8 cellular contexts compared by ENCODE assay signal in genomic region chr12:2890001-2890387, GRCh38. TPM values are rescaled to one million over a fixed set of nuclear protein-coding genes. Genes with fewer than 3 reads are reported as not detected.
DNase-seq lines count a peak whose midpoint lies in the region; ATAC-seq and TF ChIP-seq lines count a peak whose summit lies in the region.

No MANE protein-coding gene starts in this region.

- H4K20me1 ChIP-seq in DOHH2 (ENCODE audit: control insufficient read depth, insufficient read depth, low read depth, low read length), result no peaks in the 10 kb centered on the region

- H3K27ac ChIP-seq in DOHH2 (ENCODE audit: low read depth, low read length) (peak overlapping the region; percentile 51), RWPE2 (ENCODE audit: poor library complexity, severe bottlenecking) (peak overlapping the region; percentile 60)

- DNase-seq in RWPE2 (ENCODE audit: low spot score), result no peak
- DNase-seq in posterior vena cava (ENCODE audit: low spot score), result peak; percentile 49
- DNase-seq in DMS79 (lab: John Stamatoyannopoulos, UW), result no peak
- DNase-seq in hypothalamus (lab: John Stamatoyannopoulos, UW), result no peak

- H3K4me1 ChIP-seq in DOHH2 (ENCODE audit: control insufficient read depth, low read length) (peaks cover 21% of the 10 kb centered on the region), RWPE2 (ENCODE audit: insufficient read depth, poor library complexity, severe bottlenecking) (peaks cover 7% of the 10 kb centered on the region)

- intact Hi-C loops in posterior vena cava (cut with DNase I), result no loop called here

- peaks cover 25% of the 10 kb centered on the region for H3K79me2 ChIP-seq in DOHH2 (ENCODE audit: control insufficient read depth, low read length)

- TF ChIP-seq CTCF in DOHH2 (IDR thresholded peaks at IDR 0.05; ENCODE audit: low read depth, low read length, poor library complexity, severe bottlenecking) (no peak), RWPE2 (IDR thresholded peaks at IDR 0.05; ENCODE audit: poor library complexity, severe bottlenecking) (no peak)

- H3K4me2 ChIP-seq in DOHH2 (ENCODE audit: low read length), result peak overlapping the region; percentile 99

- no peaks in the 10 kb centered on the region for H3K27me3 ChIP-seq in DOHH2 (ENCODE audit: control insufficient read depth, low read length)
- H3K27me3 ChIP-seq in RWPE2 (ENCODE audit: insufficient read depth, poor library complexity, severe bottlenecking), result no peaks in the 10 kb centered on the region

- H3F3A ChIP-seq in DOHH2 (ENCODE audit: control insufficient read depth, insufficient read depth), result peaks cover 12% of the 10 kb centered on the region; the same call in 1 of the 2 replicates

- peaks cover 33% of the 10 kb centered on the region for H3K36me3 ChIP-seq in DOHH2 (ENCODE audit: control insufficient read depth, low read length)
- peaks cover 36% of the 10 kb centered on the region for H3K36me3 ChIP-seq in RWPE2 (ENCODE audit: low read depth)

- ATAC-seq in RWPE2 (ENCODE audit: low read depth) (no peak), esophagus mucosa (peak; percentile 3), HG03045 (IDR thresholded peaks at IDR 0.05; ENCODE audit: unreplicated experiment) (no peak), HG03520 (IDR thresholded peaks at IDR 0.05; ENCODE audit: unreplicated experiment) (no peak)

- H3K9me3 ChIP-seq in DOHH2 (ENCODE audit: control insufficient read depth, insufficient read depth, low read length) (no peaks in the 10 kb centered on the region), RWPE2 (ENCODE audit: severe bottlenecking) (no peaks in the 10 kb centered on the region)

- no peaks in the 10 kb centered on the region for H3K9me2 ChIP-seq in DOHH2 (replicated peaks; ENCODE audit: control insufficient read depth, low read length)

- peak overlapping the region; percentile 84 for H3K4me3 ChIP-seq in DOHH2 (ENCODE audit: low read length)
- H3K4me3 ChIP-seq in RWPE2 (ENCODE audit: severe bottlenecking), result peak overlapping the region; percentile 64

RNA-seq across cellular contexts. Expression of gene TULP3, which starts 0.7 kb away (rescaled TPM):
- total RNA-seq in esophagus mucosa (15.8 TPM), posterior vena cava (10 to 100 TPM; 19.5 to 23.6 TPM)

RNA-seq across cellular contexts. Expression of gene RHNO1, which starts 13.0 kb away (rescaled TPM):
- total RNA-seq in esophagus mucosa (21.9 TPM), posterior vena cava (1 to 10 TPM; 8.4 to 8.8 TPM)

RNA-seq across cellular contexts. Expression of gene FOXM1, which starts 13.0 kb away (rescaled TPM):
- total RNA-seq in esophagus mucosa (31.2 TPM), posterior vena cava (under 1 TPM; 0.24 to 0.79 TPM)

RNA-seq across cellular contexts. Expression of gene TEX52, which starts 33.2 kb away (rescaled TPM):
- total RNA-seq in esophagus mucosa (not detected), posterior vena cava (not detected)

RNA-seq across cellular contexts. Expression of gene NRIP2, which starts 55.2 kb away (rescaled TPM):
- total RNA-seq in esophagus mucosa (0.08 TPM), posterior vena cava (1 to 10 TPM; 3.6 to 3.7 TPM)

Comparison
In these comparisons a context has a peak if more than half of its experiments do, and no peak if none do; other contexts are left out.
1. RNA of gene FOXM1, which starts 13.0 kb away (total RNA-seq): 31.2 TPM in esophagus mucosa (single experiment); 0.24 to 0.79 TPM in posterior vena cava; every median in the first group is over 10 times any median in the second.